Comparison of ENCODE assay signal across 1 cellular context in genomic region chr2:60880988-60881932, GRCh38.
A peak's percentile ranks its signal among the peaks of the same experiment; 100 is the strongest.
TF ChIP-seq lines count a peak whose summit lies in the region.

TSS of gene REL (plus strand) at chr2:60881574. CDS start at chr2:60881841, 267 bp downstream.

TF ChIP-seq in HEK293, 187 proteins besides CTCF, POLR2A, EP300 and RAD21 (continued from another document and continues in another):
- TF ChIP-seq SCRT1 (tag by site-specific recombination; IDR thresholded peaks at IDR 0.05; ENCODE audit: borderline replicate concordance) (no peak), KLF8 (tag by site-specific recombination; IDR thresholded peaks at IDR 0.05) (peak; percentile 43; the same call in 1 of the 2 replicates), ZNF510 (tag by site-specific recombination; IDR thresholded peaks at IDR 0.05; ENCODE audit: insufficient replicate concordance) (no peak), KLF17 (tag by site-specific recombination; IDR thresholded peaks at IDR 0.05) (no peak), ZSCAN18 (tag by site-specific recombination; IDR thresholded peaks at IDR 0.05) (no peak), ZFP69B (tag by site-specific recombination; IDR thresholded peaks at IDR 0.05) (no peak), ZNF548 (tag by site-specific recombination; IDR thresholded peaks at IDR 0.05) (no peak), ZNF37A (tag by site-specific recombination; IDR thresholded peaks at IDR 0.05) (no peak), ZNF677 (tag by site-specific recombination; IDR thresholded peaks at IDR 0.05) (no peak), ZNF776 (tag by site-specific recombination; IDR thresholded peaks at IDR 0.05; ENCODE audit: borderline replicate concordance) (no peak), ZNF221 (tag by site-specific recombination; IDR thresholded peaks at IDR 0.05; ENCODE audit: borderline replicate concordance) (no peak), ZNF2 (tag by site-specific recombination; IDR thresholded peaks at IDR 0.05) (peak; percentile 26; the same call in 1 of the 2 replicates), HOXD13 (CRISPR knock-in tag; IDR thresholded peaks at IDR 0.05; ENCODE audit: borderline replicate concordance) (no peak), ZEB2 (tag by site-specific recombination; IDR thresholded peaks at IDR 0.05) (peak; percentile 71), ZNF202 (tag by site-specific recombination; IDR thresholded peaks at IDR 0.05; ENCODE audit: borderline replicate concordance) (no peak), ZBTB10 (tag by site-specific recombination; IDR thresholded peaks at IDR 0.05) (peak; percentile 86), ZBTB6 (tag by site-specific recombination; IDR thresholded peaks at IDR 0.05) (0 out of 2 replicates have a peak, but pooled peaks have one; percentile 17), ZNF449 (tag by site-specific recombination; IDR thresholded peaks at IDR 0.05) (no peak), ZSCAN23 (tag by site-specific recombination; IDR thresholded peaks at IDR 0.05) (no peak; the same call in 1 of the 2 replicates), ZNF311 (tag by site-specific recombination; IDR thresholded peaks at IDR 0.05; ENCODE audit: borderline replicate concordance) (no peak), ZNF19 (tag by site-specific recombination; IDR thresholded peaks at IDR 0.05; ENCODE audit: low read depth) (no peak), ZNF169 (tag by site-specific recombination; IDR thresholded peaks at IDR 0.05) (no peak), ZNF398 (tag by site-specific recombination; IDR thresholded peaks at IDR 0.05) (peak; percentile 90), ZBTB8A (tag by site-specific recombination; IDR thresholded peaks at IDR 0.05) (no peak), ZNF544 (tag by site-specific recombination; IDR thresholded peaks at IDR 0.05) (no peak), EGR2 (tag by site-specific recombination; IDR thresholded peaks at IDR 0.05; ENCODE audit: low read depth) (0 out of 2 replicates have a peak, but pooled peaks have one; percentile 52), ZBTB20 (tag by site-specific recombination; IDR thresholded peaks at IDR 0.05) (peak; percentile 85), KLF16 (tag by site-specific recombination; IDR thresholded peaks at IDR 0.05) (peak; percentile 34), ZNF394 (tag by site-specific recombination; IDR thresholded peaks at IDR 0.05; ENCODE audit: borderline replicate concordance) (peak; percentile 13; the same call in 1 of the 2 replicates), ZNF48 (tag by site-specific recombination; IDR thresholded peaks at IDR 0.05) (no peak), ZNF585B (tag by site-specific recombination; IDR thresholded peaks at IDR 0.05) (no peak), PRDM6 (tag by site-specific recombination; IDR thresholded peaks at IDR 0.05) (no peak), ZNF324 (tag by site-specific recombination; IDR thresholded peaks at IDR 0.05) (0 out of 2 replicates have a peak, but pooled peaks have one; percentile 12), KLF10 (tag by site-specific recombination; IDR thresholded peaks at IDR 0.05) (peak; percentile 58; the same call in 1 of the 2 replicates), ZNF148 (tag by site-specific recombination; IDR thresholded peaks at IDR 0.05; ENCODE audit: borderline replicate concordance) (no peak), ZBTB49 (tag by site-specific recombination; IDR thresholded peaks at IDR 0.05; ENCODE audit: low read depth) (no peak), ZNF24 (tag by site-specific recombination; IDR thresholded peaks at IDR 0.05) (no peak), ZNF670 (tag by site-specific recombination; IDR thresholded peaks at IDR 0.05; ENCODE audit: low read depth) (no peak), ZNF239 (tag by site-specific recombination; IDR thresholded peaks at IDR 0.05) (no peak), ZNF521 (tag by site-specific recombination; IDR thresholded peaks at IDR 0.05) (no peak), ZNF530 (tag by site-specific recombination; IDR thresholded peaks at IDR 0.05; ENCODE audit: low read depth) (no peak)
